8 cellular contexts compared by ENCODE assay signal in genomic region chr12:124863409-124864325, GRCh38. TPM values are rescaled to one million over a fixed set of nuclear protein-coding genes. Genes with fewer than 3 reads are reported as not detected.
A peak's percentile ranks its signal among the peaks of the same experiment; 100 is the strongest.
DNase-seq lines count a peak whose midpoint lies in the region; ATAC-seq, FAIRE-seq and TF ChIP-seq lines count a peak whose summit lies in the region.

SCARB1 (minus strand) TSS chr12:124863864; CDS start chr12:124863720, 144 bp downstream.

- H3K27ac ChIP-seq in OCI-LY3 (ENCODE audit: low read length), result peak within 1 kb of the TSS; percentile 64

- H3K4me3 Mint-ChIP-seq in Caco-2 (ENCODE audit: unreplicated experiment), result peak within 1 kb of the TSS; percentile 95

- TF ChIP-seq CTCF in Caco-2 (IDR thresholded peaks at IDR 0.05; ENCODE audit: insufficient read depth in 1 of 2, low read depth in 1 of 2, low read length in 1 of 2, severe bottlenecking in 1 of 2, unreplicated experiment in 1 of 2) (peak; percentile 15 to 36), OCI-LY3 (IDR thresholded peaks at IDR 0.05; ENCODE audit: low read depth, low read length) (no peak)

- H3K36me3 ChIP-seq in Caco-2 (ENCODE audit: control insufficient read depth, insufficient read depth, low read length), result no peaks in the 10 kb centered on the region
- H3K36me3 ChIP-seq in OCI-LY3 (replicated peaks; ENCODE audit: low read depth, low read length), result peaks cover 16% of the 10 kb centered on the region
- H3K36me3 ChIP-seq in mucosa of stomach (ENCODE audit: control insufficient read depth, insufficient read depth, low read length), result no peaks in the 10 kb centered on the region

- H3K9me3 Mint-ChIP-seq in Caco-2 (ENCODE audit: unreplicated experiment), result no peaks in the 10 kb centered on the region

- H3K9ac ChIP-seq in OCI-LY3 (ENCODE audit: low read length), result peak within 1 kb of the TSS; percentile 89
- H3K9ac ChIP-seq in mucosa of stomach (ENCODE audit: low read length), result peak within 1 kb of the TSS; percentile 67

- H3K4me2 ChIP-seq in OCI-LY3 (ENCODE audit: low read length), result peak within 1 kb of the TSS; percentile 97

- peak within 1 kb of the TSS; percentile 94 for H3K4me3 ChIP-seq in Caco-2 (ENCODE audit: low read depth, low read length)
- H3K4me3 ChIP-seq in OCI-LY3 (ENCODE audit: low read length), result peak within 1 kb of the TSS; percentile 95
- peak within 1 kb of the TSS; percentile 54 for H3K4me3 ChIP-seq in mucosa of stomach (ENCODE audit: low read length)

- no peaks in the 10 kb centered on the region for H3K27me3 Mint-ChIP-seq in Caco-2 (ENCODE audit: insufficient read depth, unreplicated experiment)

- TF ChIP-seq POLR2A in erythroblast (IDR thresholded peaks at IDR 0.05; ENCODE audit: low read length), result peak; percentile 64

- peak; percentile 54 for ATAC-seq in GM21367 (IDR thresholded peaks at IDR 0.05; ENCODE audit: unreplicated experiment)

- CTCF ChIA-PET in Caco-2 (lab: Charles Lee), result interaction anchor here (0.5 to 1.3 kb wide), 5 partner anchors 36 to 180 kb away, joined by 3 to 9 read pairs (median 4); no protein-coding TSS in a partner anchor

- H3K36me3 Mint-ChIP-seq in Caco-2 (ENCODE audit: insufficient read depth, unreplicated experiment), result peaks cover 19% of the 10 kb centered on the region

- H3K4me1 Mint-ChIP-seq in Caco-2 (ENCODE audit: low read depth, unreplicated experiment), result peaks cover 38% of the 10 kb centered on the region

- peaks cover 17% of the 10 kb centered on the region for H3K4me1 ChIP-seq in Caco-2
- peaks cover 21% of the 10 kb centered on the region for H3K4me1 ChIP-seq in OCI-LY3 (ENCODE audit: low read length)
- peaks cover 26% of the 10 kb centered on the region for H3K4me1 ChIP-seq in mucosa of stomach (ENCODE audit: control insufficient read depth, insufficient read depth, low read length)

- peak within 1 kb of the TSS; percentile 22; the same call in 1 of the 2 replicates for H2AFZ ChIP-seq in OCI-LY3 (ENCODE audit: low read depth, low read length)

- H4K20me1 ChIP-seq in OCI-LY3 (ENCODE audit: insufficient read depth, low read length), result peaks cover 17% of the 10 kb centered on the region

- H3K27me3 ChIP-seq in Caco-2 (replicated peaks; ENCODE audit: control insufficient read depth, insufficient read depth, low read length) (no peaks in the 10 kb centered on the region), OCI-LY3 (ENCODE audit: low read depth, low read length) (no peaks in the 10 kb centered on the region), mucosa of stomach (ENCODE audit: control insufficient read depth, insufficient read depth, low read length) (no peaks in the 10 kb centered on the region)

- FAIRE-seq in HTR-8/SVneo (lab: Jason Lieb, UNC), result peak; percentile 58

- no TSS peak for BruUV-seq in Caco-2 (replicated peaks; lab: Mats Ljungman, UMichigan)

- DNase-seq in Caco-2, result peak; percentile 86 to 92
- peak; percentile 82 for DNase-seq in HTR-8/SVneo (ENCODE audit: insufficient read length, low spot score)
- DNase-seq in activated T-cell treated with anti-CD3 and anti-CD28 coated beads for 48 hours (ENCODE audit: low read depth), result peak; percentile 82
- DNase-seq in erythroblast (lab: John Stamatoyannopoulos, UW), result peak; percentile 88 to 92
- peak; percentile 57 to 59 for DNase-seq in stimulated activated CD8-positive, alpha-beta memory T cell treated with anti-CD3 and anti-CD28 coated beads, Interleukin-7, amount 100 ng/mL, for 1 hour (ENCODE audit: low read depth in 2 of 2)

- H3K27ac Mint-ChIP-seq in Caco-2 (ENCODE audit: unreplicated experiment), result peak within 1 kb of the TSS; percentile 89

- no peaks in the 10 kb centered on the region for H3K9me3 ChIP-seq in Caco-2
- H3K9me3 ChIP-seq in OCI-LY3 (ENCODE audit: insufficient read depth, low read length), result no peaks in the 10 kb centered on the region
- H3K9me3 ChIP-seq in mucosa of stomach (ENCODE audit: control insufficient read depth, low read length), result no peaks in the 10 kb centered on the region

- intact Hi-C loops in Caco-2 (cut with micrococcal nuclease; ENCODE audit: unreplicated experiment), result loop anchor here (1.0 to 2.0 kb wide), 3 partner anchors 21 to 43 kb away; no protein-coding TSS in a partner anchor

- POLR2A ChIA-PET in Caco-2 (lab: Charles Lee), result interaction anchor here (1.0 to 1.3 kb wide), 2 partner anchors 22 to 36 kb away, joined by 4 to 5 read pairs; no protein-coding TSS in a partner anchor

- peaks cover 48% of the 10 kb centered on the region for H3K79me2 ChIP-seq in OCI-LY3 (ENCODE audit: low read length)

RNA-seq across cellular contexts. Expression of gene SCARB1, which starts in this region (rescaled TPM):
- 104 and 106 TPM in 2 replicates for total RNA-seq in Caco-2 (2022)

Comparison
In these comparisons a context has a peak if more than half of its experiments do, and no peak if none do; other contexts are left out.
1. Peak in every context shown above with its lines: DNase-seq, ATAC-seq, H3K4me3 ChIP-seq and H3K27ac ChIP-seq.